1 cellular context compared by ENCODE assay signal in genomic region chr2:235105821-235106359, GRCh38.
TF ChIP-seq lines count a peak whose summit lies in the region.

No MANE protein-coding gene starts in this region.

TF ChIP-seq in HepG2, 621 proteins besides CTCF, POLR2A, EP300 and RAD21 (continued from another document and continues in another):
- TF ChIP-seq ZNF142 (CRISPR knock-in tag; IDR thresholded peaks at IDR 0.05) = no peak
- TF ChIP-seq SOX5 (CRISPR knock-in tag; IDR thresholded peaks at IDR 0.05; ENCODE audit: borderline replicate concordance) = peak; percentile 58; the same call in 1 of the 2 replicates
- TF ChIP-seq ZNF441 (CRISPR knock-in tag; IDR thresholded peaks at IDR 0.05; ENCODE audit: borderline replicate concordance) = peak; percentile 43; the same call in 1 of the 2 replicates
- TF ChIP-seq ZNF564 (CRISPR knock-in tag; IDR thresholded peaks at IDR 0.05) = no peak
- TF ChIP-seq ZNF629 (CRISPR knock-in tag; conservative IDR thresholded peaks at IDR 0.05) = no peak
- TF ChIP-seq ZNF180 (CRISPR knock-in tag; IDR thresholded peaks at IDR 0.05; ENCODE audit: borderline replicate concordance, low read depth) = no peak
- no peak for TF ChIP-seq YY1 (IDR thresholded peaks at IDR 0.05; ENCODE audit: insufficient read depth, insufficient replicate concordance, low read depth, low read length)
- no peak for TF ChIP-seq RFXANK (CRISPR knock-in tag; IDR thresholded peaks at IDR 0.05)
- TF ChIP-seq SP5 (CRISPR knock-in tag; IDR thresholded peaks at IDR 0.05; ENCODE audit: borderline replicate concordance, low read depth) = 0 out of 2 replicates have a peak, but pooled peaks have one; percentile 56
- peak; percentile 41; the same call in 1 of the 2 replicates for TF ChIP-seq ZBTB2 (CRISPR knock-in tag; IDR thresholded peaks at IDR 0.05; ENCODE audit: low read depth)
- TF ChIP-seq ZEB1 (IDR thresholded peaks at IDR 0.05; ENCODE audit: insufficient replicate concordance, low read depth) = no peak
- TF ChIP-seq ZNF740 (CRISPR knock-in tag; IDR thresholded peaks at IDR 0.05) = no peak
- no peak for TF ChIP-seq ARNTL (CRISPR knock-in tag; IDR thresholded peaks at IDR 0.05)
- TF ChIP-seq ZNF17 (CRISPR knock-in tag; IDR thresholded peaks at IDR 0.05) = no peak
- no peak for TF ChIP-seq ZNF3 (CRISPR knock-in tag; IDR thresholded peaks at IDR 0.05)
- no peak for TF ChIP-seq ZNF281 (CRISPR knock-in tag; IDR thresholded peaks at IDR 0.05; ENCODE audit: borderline replicate concordance)
- TF ChIP-seq PRMT3 (CRISPR knock-in tag; IDR thresholded peaks at IDR 0.05; ENCODE audit: borderline replicate concordance, low read depth) = no peak
- no peak for TF ChIP-seq CBFB (CRISPR knock-in tag; IDR thresholded peaks at IDR 0.05)
- no peak for TF ChIP-seq AGO2 (optimal IDR thresholded peaks at IDR 0.05; ENCODE audit: low read depth, low read length)
- TF ChIP-seq KLF13 (CRISPR knock-in tag; IDR thresholded peaks at IDR 0.05) = no peak
- TF ChIP-seq CENPT (CRISPR knock-in tag; IDR thresholded peaks at IDR 0.05; ENCODE audit: low read depth) = no peak
- TF ChIP-seq REST (IDR thresholded peaks at IDR 0.05; ENCODE audit: borderline replicate concordance in 1 of 2, low read depth in 1 of 2, low read length in 2 of 2) = no peak
- TF ChIP-seq GRHL1 (CRISPR knock-in tag; conservative IDR thresholded peaks at IDR 0.05) = no peak
- no peak for TF ChIP-seq LBX2 (CRISPR knock-in tag; IDR thresholded peaks at IDR 0.05; ENCODE audit: borderline replicate concordance)
- no peak for TF ChIP-seq ZBTB46 (CRISPR knock-in tag; IDR thresholded peaks at IDR 0.05; ENCODE audit: borderline replicate concordance)
- no peak for TF ChIP-seq NKX3-1 (CRISPR knock-in tag; IDR thresholded peaks at IDR 0.05)
- TF ChIP-seq TGIF2 (CRISPR knock-in tag; IDR thresholded peaks at IDR 0.05) = 0 out of 2 replicates have a peak, but pooled peaks have one; percentile 55
- TF ChIP-seq ZFY (CRISPR knock-in tag; IDR thresholded peaks at IDR 0.05) = peak; percentile 52; the same call in 1 of the 2 replicates
- no peak for TF ChIP-seq MTERF4 (CRISPR knock-in tag; IDR thresholded peaks at IDR 0.05)
- 0 out of 2 replicates have a peak, but pooled peaks have one; percentile 47 for TF ChIP-seq ZNF468 (CRISPR knock-in tag; IDR thresholded peaks at IDR 0.05)
- no peak; the same call in 1 of the 2 replicates for TF ChIP-seq ZNF792 (CRISPR knock-in tag; IDR thresholded peaks at IDR 0.05)
